ENCODE assay signal across 7 cellular contexts in the genomic region with DNA sequence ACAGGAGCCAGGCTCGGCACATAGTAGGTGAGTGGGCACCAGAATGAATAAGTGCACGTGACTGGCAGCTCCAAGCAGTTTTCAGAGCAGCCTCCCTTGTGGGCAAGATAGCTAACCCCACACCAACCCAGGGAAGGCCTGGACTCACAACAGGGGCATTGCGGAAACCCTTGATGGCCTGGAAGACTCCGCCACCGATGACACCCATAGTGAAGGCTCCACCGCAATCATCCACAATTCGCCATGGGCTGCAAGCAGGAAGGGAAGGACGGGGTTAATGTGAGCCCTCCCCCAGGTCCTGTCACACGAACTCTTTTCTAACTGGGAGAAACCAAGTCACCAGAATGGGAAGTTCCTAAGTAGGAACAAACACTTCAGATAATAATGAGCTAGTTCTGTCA.
A peak's percentile ranks its signal among the peaks of the same experiment; 100 is the strongest.
DNase-seq lines count a peak whose midpoint lies in the region; ATAC-seq and TF ChIP-seq lines count a peak whose summit lies in the region.

No MANE protein-coding gene starts in this region.

- H3K4me3 Mint-ChIP-seq in dendritic cell treated with granulocyte-macrophage colony-stimulating factor and Interleukin-4, amounts not matched to agents 40 ng/mL and 50 ng/mL, for 4 days = peak overlapping the region; percentile 84
- H3K4me3 Mint-ChIP-seq in nephron = peak overlapping the region; percentile 83 to 91 (median 86)

- H3K36me3 Mint-ChIP-seq in dendritic cell treated with granulocyte-macrophage colony-stimulating factor and Interleukin-4, amounts not matched to agents 40 ng/mL and 50 ng/mL, for 4 days (ENCODE audit: low read depth) = peaks cover 51% of the 10 kb centered on the region
- peaks cover 17% of the 10 kb centered on the region for H3K36me3 Mint-ChIP-seq in nephron (ENCODE audit: low read depth)

- H3K4me3 ChIP-seq in GM06990 (replicated peaks; ENCODE audit: low read depth, low read length) = peak overlapping the region; percentile 80

- no peaks in the 10 kb centered on the region for H3K27me3 Mint-ChIP-seq in dendritic cell treated with granulocyte-macrophage colony-stimulating factor and Interleukin-4, amounts not matched to agents 40 ng/mL and 50 ng/mL, for 4 days
- H3K27me3 Mint-ChIP-seq in nephron (ENCODE audit: low read depth) = no peaks in the 10 kb centered on the region

- peaks cover 1% of the 10 kb centered on the region for H3K36me3 ChIP-seq in GM06990 (ENCODE audit: control insufficient read depth, insufficient read depth, low read length)

- H3K9me3 Mint-ChIP-seq in dendritic cell treated with granulocyte-macrophage colony-stimulating factor and Interleukin-4, amounts not matched to agents 40 ng/mL and 50 ng/mL, for 4 days = no peaks in the 10 kb centered on the region
- H3K9me3 Mint-ChIP-seq in nephron = peaks cover 3% of the 10 kb centered on the region

- no peak for DNase-seq in GM06990 (ENCODE audit: extremely low read depth, insufficient read length)
- DNase-seq in NCI-H69 (lab: John Stamatoyannopoulos, UW) = peak; percentile 39
- DNase-seq in NCI-H2107 (lab: John Stamatoyannopoulos, UW) = no peak

- intact Hi-C loops in dendritic cell treated with granulocyte-macrophage colony-stimulating factor and Interleukin-4, amounts not matched to agents 40 ng/mL and 50 ng/mL, for 4 days (cut with micrococcal nuclease) = loop anchor here (2.0 to 5.0 kb wide), 3 partner anchors 61 to 214 kb away; a partner anchor contains a TSS

- peaks cover 32% of the 10 kb centered on the region for H3K4me1 Mint-ChIP-seq in dendritic cell treated with granulocyte-macrophage colony-stimulating factor and Interleukin-4, amounts not matched to agents 40 ng/mL and 50 ng/mL, for 4 days (ENCODE audit: low read depth)
- peaks cover 16% of the 10 kb centered on the region for H3K4me1 Mint-ChIP-seq in nephron

- ATAC-seq in HG03097 (IDR thresholded peaks at IDR 0.05; ENCODE audit: low FRiP score, unreplicated experiment) (no peak), GM18517 (IDR thresholded peaks at IDR 0.05; ENCODE audit: unreplicated experiment) (no peak)

- no peaks in the 10 kb centered on the region for H3K27me3 ChIP-seq in GM06990 (replicated peaks; ENCODE audit: control insufficient read depth, insufficient read depth, low read length)

- H3K27ac Mint-ChIP-seq in dendritic cell treated with granulocyte-macrophage colony-stimulating factor and Interleukin-4, amounts not matched to agents 40 ng/mL and 50 ng/mL, for 4 days = peak overlapping the region; percentile 96
- peak overlapping the region; percentile 93 to 98 (median 97) for H3K27ac Mint-ChIP-seq in nephron

- TF ChIP-seq CTCF in GM06990 (IDR thresholded peaks at IDR 0.05; ENCODE audit: insufficient read depth, low read length, poor library complexity, severe bottlenecking) (no peak), nephron (IDR thresholded peaks at IDR 0.05; ENCODE audit: unreplicated experiment in 3 of 3) (no peak)
